ENCODE assay signal across 8 cellular contexts in the genomic region with DNA sequence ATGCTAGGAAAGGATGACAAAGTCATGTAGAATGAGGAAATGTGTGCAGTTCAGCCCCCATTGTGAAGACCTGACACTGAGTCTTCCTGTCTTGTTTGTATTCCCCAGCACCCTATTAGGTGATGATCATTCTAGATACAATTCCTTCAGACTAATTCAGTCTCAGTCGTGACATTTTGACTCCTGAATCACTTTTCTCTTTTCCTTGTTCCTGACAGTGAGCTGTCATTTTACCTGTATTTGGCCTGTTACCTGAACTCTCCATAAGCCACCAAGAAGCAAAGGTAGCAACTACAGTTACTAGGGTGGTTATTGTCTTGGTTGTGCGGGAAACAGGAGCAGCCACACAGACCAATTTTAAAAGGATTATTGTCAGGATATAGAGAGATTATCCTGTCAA.
"Had no signal": no experiment of that assay in that cellular context is flagged by ENCODE, and none has a peak within 500 bp of the region (broad histone marks: within the 10 kb centered on the region; RNA-seq: fewer than 3 reads in every experiment).

No MANE protein-coding gene starts in this region.

- H3K9ac ChIP-seq: KMS-11 had no signal

- H3K4me2 ChIP-seq: KMS-11 had no signal

- ATAC-seq: HepG2, K562 had no signal

- DNase-seq: IMR-90, KBM-7, KG1 had no signal

- H3K4me3 ChIP-seq: K562 had no signal

- H3K27ac ChIP-seq: HL-60, KMS-11 had no signal

- FAIRE-seq: HepG2, HTR-8/SVneo, K562 had no signal
